ENCODE assay signal across 9 cellular contexts in genomic region chr1:60848583-60849188, GRCh38.
DNase-seq lines count a peak whose midpoint lies in the region; ATAC-seq, FAIRE-seq and TF ChIP-seq lines count a peak whose summit lies in the region.
"Had no signal": no experiment of that assay in that cellular context is flagged by ENCODE, and none has a peak within 500 bp of the region (broad histone marks: within the 10 kb centered on the region; RNA-seq: fewer than 3 reads in every experiment).

No MANE protein-coding gene starts in this region.

- no peak for TF ChIP-seq POLR2A in ovary (IDR thresholded peaks at IDR 0.05)

- H3K36me3 ChIP-seq in hepatocyte (replicated peaks; ENCODE audit: insufficient read depth, low read depth): no peaks in the 10 kb centered on the region
- no peaks in the 10 kb centered on the region for H3K36me3 ChIP-seq in ovary
- H3K36me3 ChIP-seq: neutrophil had no signal

- no peak for FAIRE-seq in D721Med (lab: Jason Lieb, UNC)

- peak; percentile 69 for TF ChIP-seq RAD21 in Ishikawa (IDR thresholded peaks at IDR 0.05; ENCODE audit: low read depth)

- H3K4me3 Mint-ChIP-seq in stimulated activated effector memory CD8-positive, alpha-beta T cell treated with anti-CD3 and anti-CD28 coated beads, Interleukin-12 subunit alpha, Interleukin-12 subunit beta, amount 100 ng/mL, for 72 hours: no peak overlapping the region

- 0% methylated on average over 1 of the region's 1 CpG for WGBS in hepatocyte (ENCODE audit: low lambda C conversion rate, missing lambda C conversion rate)
- 16 to 25% (median 17%) methylated on average over 1 of the region's 1 CpG for WGBS in ovary, 3 donors

- H3K9me2 ChIP-seq in hepatocyte (replicated peaks; ENCODE audit: insufficient read depth): no peaks in the 10 kb centered on the region

- no peaks in the 10 kb centered on the region for H3K79me2 ChIP-seq in hepatocyte

- H3K4me1 Mint-ChIP-seq in stimulated activated effector memory CD8-positive, alpha-beta T cell treated with anti-CD3 and anti-CD28 coated beads, Interleukin-12 subunit alpha, Interleukin-12 subunit beta, amount 100 ng/mL, for 72 hours: no peaks in the 10 kb centered on the region

- H3K27ac Mint-ChIP-seq in stimulated activated effector memory CD8-positive, alpha-beta T cell treated with anti-CD3 and anti-CD28 coated beads, Interleukin-12 subunit alpha, Interleukin-12 subunit beta, amount 100 ng/mL, for 72 hours: no peak overlapping the region

- H3K36me3 Mint-ChIP-seq in stimulated activated effector memory CD8-positive, alpha-beta T cell treated with anti-CD3 and anti-CD28 coated beads, Interleukin-12 subunit alpha, Interleukin-12 subunit beta, amount 100 ng/mL, for 72 hours: no peaks in the 10 kb centered on the region

- TF ChIP-seq CTCF in D721Med (IDR thresholded peaks at IDR 0.05; ENCODE audit: insufficient read depth, missing control alignments) (peak; percentile 58), hepatocyte (IDR thresholded peaks at IDR 0.05; ENCODE audit: poor library complexity) (peak; percentile 66), ovary (IDR thresholded peaks at IDR 0.05) (no peak)

- H3K4me3 ChIP-seq in hepatocyte (no peak overlapping the region), ovary (no peak overlapping the region)

- no peaks in the 10 kb centered on the region for H3K9me3 Mint-ChIP-seq in stimulated activated effector memory CD8-positive, alpha-beta T cell treated with anti-CD3 and anti-CD28 coated beads, Interleukin-12 subunit alpha, Interleukin-12 subunit beta, amount 100 ng/mL, for 72 hours

- no peaks in the 10 kb centered on the region for H3K27me3 ChIP-seq in hepatocyte
- no peaks in the 10 kb centered on the region for H3K27me3 ChIP-seq in ovary
- H3K27me3 ChIP-seq: neutrophil had no signal

- intact Hi-C loops in ovary (cut with DNase I): no loop called here

- H3K4me2 ChIP-seq in hepatocyte: no peak overlapping the region

- H3K27ac ChIP-seq in hepatocyte (no peak overlapping the region), ovary (no peak overlapping the region)
- H3K27ac ChIP-seq: neutrophil had no signal

- no peaks in the 10 kb centered on the region for H3K9me3 ChIP-seq in hepatocyte (ENCODE audit: low read depth)
- no peaks in the 10 kb centered on the region for H3K9me3 ChIP-seq in ovary
- H3K9me3 ChIP-seq: neutrophil had no signal

- H2AFZ ChIP-seq in hepatocyte: no peak overlapping the region

- ATAC-seq in SK-N-SH treated with all-trans-retinoic acid at 6 μM for 48 hours (peak; percentile 57; the same call in 1 of the 3 replicates), HG03159 (IDR thresholded peaks at IDR 0.05; ENCODE audit: unreplicated experiment) (no peak), HG03469 (IDR thresholded peaks at IDR 0.05; ENCODE audit: unreplicated experiment) (no peak)
- no peak for ATAC-seq in stimulated activated effector memory CD8-positive, alpha-beta T cell treated with anti-CD3 and anti-CD28 coated beads, Interleukin-12 subunit alpha, Interleukin-12 subunit beta, amount 100 ng/mL, for 72 hours

- no peak for DNase-seq in D721Med (ENCODE audit: insufficient read length, low spot score)
- DNase-seq in hepatocyte (ENCODE audit: low spot score): peak; percentile 43
- no peak for DNase-seq in stimulated activated effector memory CD8-positive, alpha-beta T cell treated with anti-CD3 and anti-CD28 coated beads, Interleukin-12 subunit alpha, Interleukin-12 subunit beta, amount 100 ng/mL, for 72 hours (ENCODE audit: low spot score in 2 of 2)
- DNase-seq in ovary: no peak

- no peaks in the 10 kb centered on the region for H3K4me1 ChIP-seq in hepatocyte (ENCODE audit: insufficient read depth)
- no peaks in the 10 kb centered on the region for H3K4me1 ChIP-seq in ovary (ENCODE audit: insufficient read depth)

- TF ChIP-seq EP300 in Ishikawa (IDR thresholded peaks at IDR 0.05; ENCODE audit: borderline replicate concordance) (no peak), ovary (IDR thresholded peaks at IDR 0.05) (no peak)

- H4K20me1 ChIP-seq in hepatocyte (ENCODE audit: insufficient read depth, poor library complexity, severe bottlenecking): no peaks in the 10 kb centered on the region

TF ChIP-seq in Ishikawa, 13 proteins besides CTCF, POLR2A, EP300 and RAD21 (continues in another document):
- TF ChIP-seq TCF12 (IDR thresholded peaks at IDR 0.05; ENCODE audit: low read depth) (no peak), NFIC (IDR thresholded peaks at IDR 0.05) (no peak), YY1 (IDR thresholded peaks at IDR 0.05; ENCODE audit: low read depth) (no peak), FOXM1 (IDR thresholded peaks at IDR 0.05; ENCODE audit: borderline replicate concordance, low read depth) (no peak), MAX (IDR thresholded peaks at IDR 0.05) (no peak), ZBTB7A (IDR thresholded peaks at IDR 0.05; ENCODE audit: low read depth) (no peak), REST (IDR thresholded peaks at IDR 0.05; ENCODE audit: low read depth) (no peak), CEBPB (IDR thresholded peaks at IDR 0.05) (no peak), EGR1 (IDR thresholded peaks at IDR 0.05) (no peak), CREB1 (IDR thresholded peaks at IDR 0.05; ENCODE audit: low read depth) (no peak), TEAD4 (IDR thresholded peaks at IDR 0.05) (no peak)

TF ChIP-seq in SK-N-SH treated with all-trans-retinoic acid at 6 μM for 48 hours, 23 proteins besides CTCF, POLR2A, EP300 and RAD21 (continues in another document):
- TF ChIP-seq CSDC2 (CRISPR knock-in tag; IDR thresholded peaks at IDR 0.05): no peak
- TF ChIP-seq POU6F1 (CRISPR knock-in tag; IDR thresholded peaks at IDR 0.05; ENCODE audit: borderline replicate concordance, low read depth): no peak
- no peak for TF ChIP-seq SNAI2 (CRISPR knock-in tag; IDR thresholded peaks at IDR 0.05)
- TF ChIP-seq TSHZ2 (CRISPR knock-in tag; IDR thresholded peaks at IDR 0.05): no peak
- TF ChIP-seq CREB5 (CRISPR knock-in tag; IDR thresholded peaks at IDR 0.05; ENCODE audit: low read depth): no peak
- no peak for TF ChIP-seq TOX (CRISPR knock-in tag; IDR thresholded peaks at IDR 0.05; ENCODE audit: borderline replicate concordance)
- no peak for TF ChIP-seq ZNF70 (CRISPR knock-in tag; IDR thresholded peaks at IDR 0.05)
- TF ChIP-seq ESRRG (CRISPR knock-in tag; IDR thresholded peaks at IDR 0.05): no peak
- no peak for TF ChIP-seq CSRNP3 (CRISPR knock-in tag; IDR thresholded peaks at IDR 0.05)
- TF ChIP-seq ISL1 (CRISPR knock-in tag; IDR thresholded peaks at IDR 0.05): no peak

Comparison
In these comparisons a context has a peak if more than half of its experiments do, and no peak if none do; other contexts are left out.
1. CTCF ChIP-seq: peak in D721Med (single experiment) and hepatocyte (single experiment); none in ovary (0 of 3).